ENCODE assay signal across 6 cellular contexts in genomic region chr20:3158968-3159431, GRCh38. TPM values are rescaled to one million over a fixed set of nuclear protein-coding genes. Genes with fewer than 3 reads are reported as not detected.
DNase-seq lines count a peak whose midpoint lies in the region; ATAC-seq and FAIRE-seq lines count a peak whose summit lies in the region.

No MANE protein-coding gene starts in this region.

- H3K27ac ChIP-seq in adipose tissue (ENCODE audit: low read depth, low read length) = peak overlapping the region; percentile 23

- peak; percentile 22 for ATAC-seq in HG03439 (IDR thresholded peaks at IDR 0.05; ENCODE audit: unreplicated experiment)
- no peak for ATAC-seq in GM18519 (IDR thresholded peaks at IDR 0.05; ENCODE audit: low FRiP score, unreplicated experiment)

- peak overlapping the region; percentile 96 for H3K9ac ChIP-seq in mucosa of stomach (ENCODE audit: low read length)

- no peaks in the 10 kb centered on the region for H3K36me3 ChIP-seq in mucosa of stomach (ENCODE audit: control insufficient read depth, insufficient read depth, low read length)

- no peaks in the 10 kb centered on the region for H3K9me3 ChIP-seq in mucosa of stomach (ENCODE audit: control insufficient read depth, low read length)

- peak overlapping the region; percentile 37 for H3K4me3 ChIP-seq in mucosa of stomach (ENCODE audit: low read length)

- no peaks in the 10 kb centered on the region for H3K27me3 ChIP-seq in mucosa of stomach (ENCODE audit: control insufficient read depth, insufficient read depth, low read length)

- FAIRE-seq in frontal cortex (lab: Jason Lieb, UNC) = no peak

- 2 to 3% (median 3%) methylated on average over 10 of the region's 10 CpGs for WGBS in adipose tissue, 3 donors

- no peak for DNase-seq in frontal cortex (ENCODE audit: low spot score in 2 of 2)
- DNase-seq in AG20443 (ENCODE audit: low spot score) = no peak

- peaks cover 13% of the 10 kb centered on the region for H3K4me1 ChIP-seq in mucosa of stomach (ENCODE audit: control insufficient read depth, insufficient read depth, low read length)

RNA-seq across cellular contexts. Expression of gene FASTKD5, which starts 0.7 kb away (rescaled TPM):
- polyA plus RNA-seq in adipose tissue = 10 to 100 TPM in 1 of 3 donors, 1 to 10 TPM in 2; 4.4 to 12.2 (median 7.6) TPM
- 24.9 TPM for total RNA-seq in frontal cortex

RNA-seq across cellular contexts. Expression of gene UBOX5, which starts 0.7 kb away (rescaled TPM):
- polyA plus RNA-seq in adipose tissue = 1 to 10 TPM; 2.9 to 3.8 (median 3.3) TPM
- 2.0 TPM for total RNA-seq in frontal cortex

RNA-seq across cellular contexts. Expression of gene LZTS3, which starts 14.3 kb away (rescaled TPM):
- 10 to 100 TPM in 1 of 3 donors, 1 to 10 TPM in 2; 4.0 to 18.4 (median 5.1) TPM for polyA plus RNA-seq in adipose tissue
- total RNA-seq in frontal cortex = 13.9 TPM

RNA-seq across cellular contexts. Expression of gene DDRGK1, which starts 45.5 kb away (rescaled TPM):
- 10 to 100 TPM; 31.8 to 94.9 (median 65.5) TPM for polyA plus RNA-seq in adipose tissue
- 20.8 TPM for total RNA-seq in frontal cortex

RNA-seq across cellular contexts. Expression of gene ITPA, which starts 50.3 kb away (rescaled TPM):
- 10 to 100 TPM; 36.0 to 68.3 (median 43.0) TPM for polyA plus RNA-seq in adipose tissue
- total RNA-seq in frontal cortex = 47.3 TPM
